Comparison of ENCODE assay signal across 8 cellular contexts in genomic region chr11:102046841-102047240, GRCh38. TPM values are rescaled to one million over a fixed set of nuclear protein-coding genes. Genes with fewer than 3 reads are reported as not detected.
DNase-seq lines count a peak whose midpoint lies in the region; ATAC-seq lines count a peak whose summit lies in the region.

No MANE protein-coding gene starts in this region.

- no peak overlapping the region for H3K27ac Mint-ChIP-seq in effector memory CD8-positive, alpha-beta T cell
- no peak overlapping the region for H3K27ac Mint-ChIP-seq in naive thymus-derived CD4-positive, alpha-beta T cell

- H3K27me3 ChIP-seq in ACC112 (ENCODE audit: insufficient read depth, low read length) (no peaks in the 10 kb centered on the region), HUES6 (ENCODE audit: control insufficient read depth, insufficient read depth, low read length) (peaks cover 3% of the 10 kb centered on the region; the same call in 1 of the 2 replicates)
- H3K27me3 ChIP-seq in naive thymus-derived CD4-positive, alpha-beta T cell (ENCODE audit: control insufficient read depth in 2 of 2, insufficient read depth in 2 of 2, low read length in 2 of 2) = no peaks in the 10 kb centered on the region

- H3K9ac ChIP-seq in HUES6 (ENCODE audit: low read length) = no peak overlapping the region

- H2AFZ ChIP-seq in ACC112 (ENCODE audit: low read length, unreplicated experiment) = peak overlapping the region; percentile 30

- H3K9me3 Mint-ChIP-seq in effector memory CD8-positive, alpha-beta T cell = no peaks in the 10 kb centered on the region
- H3K9me3 Mint-ChIP-seq in naive thymus-derived CD4-positive, alpha-beta T cell = peaks cover 0 to 25% (median 0%) of the 10 kb centered on the region in 11 donors

- H3K4me3 Mint-ChIP-seq in effector memory CD8-positive, alpha-beta T cell = peak overlapping the region; percentile 73 to 79
- H3K4me3 Mint-ChIP-seq in naive thymus-derived CD4-positive, alpha-beta T cell = peak overlapping the region in 8 of 10 donors; percentile 61 to 73 (median 66)

- H3K4me1 Mint-ChIP-seq in effector memory CD8-positive, alpha-beta T cell (ENCODE audit: low read depth in 2 of 2) = peaks cover 9 to 10% of the 10 kb centered on the region in 2 donors
- H3K4me1 Mint-ChIP-seq in naive thymus-derived CD4-positive, alpha-beta T cell = peaks cover 0 to 12% (median 5%) of the 10 kb centered on the region in 7 donors

- H3K4me3 ChIP-seq in ACC112 (ENCODE audit: low read depth, low read length) (peak overlapping the region; percentile 80), HUES6 (ENCODE audit: low read depth, low read length) (peak overlapping the region; percentile 64)
- H3K4me3 ChIP-seq in naive thymus-derived CD4-positive, alpha-beta T cell (ENCODE audit: low read length) = no peak overlapping the region

- ATAC-seq in effector memory CD8-positive, alpha-beta T cell (replicated peaks) = no peak
- no peak for ATAC-seq in naive thymus-derived CD4-positive, alpha-beta T cell
- ATAC-seq in GM21825 (IDR thresholded peaks at IDR 0.05; ENCODE audit: unreplicated experiment) (no peak), HG02981 (IDR thresholded peaks at IDR 0.05; ENCODE audit: unreplicated experiment) (no peak)

- POLR2A ChIA-PET in naive thymus-derived CD4-positive, alpha-beta T cell (lab: Charles Lee) = no interaction called here

- H3K79me2 ChIP-seq in ACC112 (ENCODE audit: control insufficient read depth, insufficient read depth, low read length, unreplicated experiment) = peaks cover 2% of the 10 kb centered on the region

- H3K9me3 ChIP-seq in HUES6 (ENCODE audit: control insufficient read depth, insufficient read depth, low read depth, low read length) = no peaks in the 10 kb centered on the region
- H3K9me3 ChIP-seq in naive thymus-derived CD4-positive, alpha-beta T cell (ENCODE audit: control insufficient read depth in 2 of 3, low read length in 3 of 3) = no peaks in the 10 kb centered on the region

- peak overlapping the region; percentile 84 for H3K27ac ChIP-seq in ACC112 (ENCODE audit: low read depth, low read length)
- no peak overlapping the region for H3K27ac ChIP-seq in HUES6 (ENCODE audit: low read depth, low read length)
- no peak overlapping the region for H3K27ac ChIP-seq in naive thymus-derived CD4-positive, alpha-beta T cell (ENCODE audit: low read depth, low read length)

- H3K4me1 ChIP-seq in ACC112 (ENCODE audit: control insufficient read depth, insufficient read depth, low read length, unreplicated experiment) (peaks cover 6% of the 10 kb centered on the region), HUES6 (ENCODE audit: control insufficient read depth, insufficient read depth, low read length) (no peaks in the 10 kb centered on the region)
- no peaks in the 10 kb centered on the region for H3K4me1 ChIP-seq in naive thymus-derived CD4-positive, alpha-beta T cell (ENCODE audit: control insufficient read depth in 2 of 2, insufficient read depth in 2 of 2, low read length in 2 of 2)

- intact Hi-C loops in naive thymus-derived CD4-positive, alpha-beta T cell (cut with micrococcal nuclease) = no loop called here

- DNase-seq in effector memory CD8-positive, alpha-beta T cell = no peak
- DNase-seq in naive thymus-derived CD4-positive, alpha-beta T cell = no peak
- no peak for DNase-seq in hippocampal formation (lab: John Stamatoyannopoulos, UW)
- no peak for DNase-seq in NCI-H128 (lab: John Stamatoyannopoulos, UW; ENCODE audit: unreplicated experiment)

- H3K36me3 ChIP-seq in ACC112 (ENCODE audit: insufficient read depth, low read length) (no peaks in the 10 kb centered on the region), HUES6 (ENCODE audit: control insufficient read depth, insufficient read depth, low read length) (no peaks in the 10 kb centered on the region)
- H3K36me3 ChIP-seq in naive thymus-derived CD4-positive, alpha-beta T cell (ENCODE audit: control insufficient read depth in 2 of 3, insufficient read depth in 3 of 3, low read length in 3 of 3) = no peaks in the 10 kb centered on the region

- peaks cover 4% of the 10 kb centered on the region for H3K36me3 Mint-ChIP-seq in effector memory CD8-positive, alpha-beta T cell (ENCODE audit: insufficient read depth)
- no peaks in the 10 kb centered on the region for H3K36me3 Mint-ChIP-seq in naive thymus-derived CD4-positive, alpha-beta T cell

- CTCF ChIA-PET in naive thymus-derived CD4-positive, alpha-beta T cell (lab: Charles Lee) = no interaction called here

- peaks cover 35 to 45% of the 10 kb centered on the region in 2 donors for H3K27me3 Mint-ChIP-seq in effector memory CD8-positive, alpha-beta T cell
- peaks cover 39 to 58% (median 47%) of the 10 kb centered on the region in 5 donors for H3K27me3 Mint-ChIP-seq in naive thymus-derived CD4-positive, alpha-beta T cell

RNA-seq across cellular contexts. Expression of gene CFAP300, which starts 0.4 kb away (rescaled TPM):
- not detected for total RNA-seq in naive thymus-derived CD4-positive, alpha-beta T cell
- not detected for polyA plus RNA-seq in naive thymus-derived CD4-positive, alpha-beta T cell
